ENCODE assay signal across 11 cellular contexts in the genomic region with DNA sequence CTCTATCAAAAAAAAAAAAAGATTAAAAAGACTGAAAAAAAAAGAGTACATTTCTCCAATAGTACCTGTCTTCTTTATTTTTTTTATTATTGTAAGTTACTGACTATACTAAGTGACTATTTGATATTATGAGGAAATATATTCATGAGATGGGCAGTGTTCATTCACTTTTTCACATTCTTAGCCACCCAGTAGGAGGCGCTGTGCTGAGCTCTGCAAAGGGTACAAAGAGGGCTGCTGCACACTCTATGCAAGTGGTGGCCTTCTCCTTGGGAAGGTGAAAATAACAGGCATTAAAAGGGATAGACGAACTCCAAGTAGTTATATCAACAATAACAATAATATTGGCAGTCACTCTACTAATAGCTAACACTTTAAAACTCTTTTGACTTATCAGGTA.
DNase-seq lines count a peak whose midpoint lies in the region; ATAC-seq and TF ChIP-seq lines count a peak whose summit lies in the region.
"Had no signal": no experiment of that assay in that cellular context is flagged by ENCODE, and none has a peak within 500 bp of the region (broad histone marks: within the 10 kb centered on the region; RNA-seq: fewer than 3 reads in every experiment).

No MANE protein-coding gene starts in this region.

- peaks cover 3% of the 10 kb centered on the region for H3K27me3 Mint-ChIP-seq in activated CD8-positive, alpha-beta T cell treated with anti-CD3 and anti-CD28 coated beads for 36 hours
- H3K27me3 Mint-ChIP-seq in activated CD8-positive, alpha-beta T cell treated with anti-CD3 and anti-CD28 coated beads, Interleukin-2, amount 10 ng/mL, durations not matched to agents 7 days and 5 days (ENCODE audit: low read depth) = no peaks in the 10 kb centered on the region

- H3K4me1 ChIP-seq in ascending aorta = no peaks in the 10 kb centered on the region

- no peaks in the 10 kb centered on the region for H3K9me3 Mint-ChIP-seq in activated CD8-positive, alpha-beta T cell treated with anti-CD3 and anti-CD28 coated beads for 36 hours
- no peaks in the 10 kb centered on the region for H3K9me3 Mint-ChIP-seq in activated CD8-positive, alpha-beta T cell treated with anti-CD3 and anti-CD28 coated beads, Interleukin-2, amount 10 ng/mL, durations not matched to agents 7 days and 5 days (ENCODE audit: insufficient read depth)

- H3K36me3 ChIP-seq in ascending aorta = no peaks in the 10 kb centered on the region

- H3K27ac Mint-ChIP-seq in activated CD8-positive, alpha-beta T cell treated with anti-CD3 and anti-CD28 coated beads for 36 hours = no peak overlapping the region
- H3K27ac Mint-ChIP-seq in activated CD8-positive, alpha-beta T cell treated with anti-CD3 and anti-CD28 coated beads, Interleukin-2, amount 10 ng/mL, durations not matched to agents 7 days and 5 days = no peak overlapping the region
- H3K27ac Mint-ChIP-seq: activated naive CD8-positive, alpha-beta T cell; natural killer cell had no signal

- TF ChIP-seq CTCF in activated CD8-positive, alpha-beta T cell treated with anti-CD3 and anti-CD28 coated beads for 36 hours (IDR thresholded peaks at IDR 0.05) = peak; percentile 32
- peak; percentile 47 for TF ChIP-seq CTCF in HFF-Myc (IDR thresholded peaks at IDR 0.05; ENCODE audit: low read depth, low read length, missing control alignments)
- peak; percentile 28 for TF ChIP-seq CTCF in VCaP (conservative IDR thresholded peaks at IDR 0.05)
- TF ChIP-seq CTCF in retinal pigment epithelial cell (conservative IDR thresholded peaks at IDR 0.05; ENCODE audit: low read depth, low read length) = peak; percentile 23
- no peak for TF ChIP-seq CTCF in ascending aorta (IDR thresholded peaks at IDR 0.05)

- H3K27me3 ChIP-seq in ascending aorta = no peaks in the 10 kb centered on the region

- CTCF ChIA-PET in activated CD8-positive, alpha-beta T cell treated with anti-CD3 and anti-CD28 coated beads for 36 hours (lab: Charles Lee) = interaction anchor here (1.0 to 1.4 kb wide), 3 partner anchors 9 to 41 kb away, joined by 3 to 4 read pairs (median 3); no protein-coding TSS in a partner anchor
- CTCF ChIA-PET in activated CD8-positive, alpha-beta T cell treated with anti-CD3 and anti-CD28 coated beads, Interleukin-2, amount 10 ng/mL, durations not matched to agents 7 days and 5 days (lab: Charles Lee) = interaction anchor here (1.4 kb wide), 1 partner anchor 10 kb away, joined by 3 read pairs; no protein-coding TSS in a partner anchor

- H3K4me1 Mint-ChIP-seq in activated CD8-positive, alpha-beta T cell treated with anti-CD3 and anti-CD28 coated beads for 36 hours (ENCODE audit: low read depth) = no peaks in the 10 kb centered on the region
- H3K4me1 Mint-ChIP-seq in activated CD8-positive, alpha-beta T cell treated with anti-CD3 and anti-CD28 coated beads, Interleukin-2, amount 10 ng/mL, durations not matched to agents 7 days and 5 days (ENCODE audit: low read depth) = no peaks in the 10 kb centered on the region
- H3K4me1 Mint-ChIP-seq: natural killer cell had no signal

- no peaks in the 10 kb centered on the region for H3K36me3 Mint-ChIP-seq in activated CD8-positive, alpha-beta T cell treated with anti-CD3 and anti-CD28 coated beads for 36 hours (ENCODE audit: low read depth)
- H3K36me3 Mint-ChIP-seq in activated CD8-positive, alpha-beta T cell treated with anti-CD3 and anti-CD28 coated beads, Interleukin-2, amount 10 ng/mL, durations not matched to agents 7 days and 5 days (ENCODE audit: low read depth) = no peaks in the 10 kb centered on the region
- H3K36me3 Mint-ChIP-seq: activated naive CD8-positive, alpha-beta T cell; natural killer cell had no signal

- peak; percentile 4 for DNase-seq in activated CD8-positive, alpha-beta T cell treated with anti-CD3 and anti-CD28 coated beads for 36 hours
- DNase-seq in activated CD8-positive, alpha-beta T cell treated with anti-CD3 and anti-CD28 coated beads, Interleukin-2, amount 10 ng/mL, durations not matched to agents 7 days and 5 days = no peak
- DNase-seq in HFF-Myc (ENCODE audit: extremely low read depth, low read depth) = no peak
- no peak for DNase-seq in retinal pigment epithelial cell (ENCODE audit: low read depth)
- no peak for DNase-seq in ascending aorta (ENCODE audit: low spot score in 2 of 2)
- DNase-seq: natural killer cell, NCI-H2029 treated with DMSO at 0.1 percent for 48 hours had no signal

- no peak overlapping the region for H3K4me3 ChIP-seq in HFF-Myc (replicated peaks; ENCODE audit: low read depth, low read length)
- H3K4me3 ChIP-seq in retinal pigment epithelial cell (ENCODE audit: low read length) = no peak overlapping the region
- H3K4me3 ChIP-seq in ascending aorta = no peak overlapping the region

- ATAC-seq in activated CD8-positive, alpha-beta T cell treated with anti-CD3 and anti-CD28 coated beads for 36 hours = no peak
- no peak for ATAC-seq in activated CD8-positive, alpha-beta T cell treated with anti-CD3 and anti-CD28 coated beads, Interleukin-2, amount 10 ng/mL, durations not matched to agents 7 days and 5 days
- ATAC-seq in GM18870 (IDR thresholded peaks at IDR 0.05; ENCODE audit: unreplicated experiment) (no peak), HG03457 (IDR thresholded peaks at IDR 0.05; ENCODE audit: unreplicated experiment) (no peak)
- ATAC-seq: natural killer cell had no signal

- intact Hi-C loops in activated CD8-positive, alpha-beta T cell treated with anti-CD3 and anti-CD28 coated beads for 36 hours (cut with micrococcal nuclease) = no loop called here
- intact Hi-C loops in ascending aorta (cut with DNase I) = no loop called here

- H3K27ac ChIP-seq in VCaP (no peak overlapping the region), ascending aorta (no peak overlapping the region)

- H3K9me3 ChIP-seq in ascending aorta = no peaks in the 10 kb centered on the region

- no peak overlapping the region for H3K4me3 Mint-ChIP-seq in activated CD8-positive, alpha-beta T cell treated with anti-CD3 and anti-CD28 coated beads for 36 hours
- H3K4me3 Mint-ChIP-seq in activated CD8-positive, alpha-beta T cell treated with anti-CD3 and anti-CD28 coated beads, Interleukin-2, amount 10 ng/mL, durations not matched to agents 7 days and 5 days = no peak overlapping the region
- H3K4me3 Mint-ChIP-seq: activated naive CD8-positive, alpha-beta T cell; natural killer cell had no signal

- POLR2A ChIA-PET in activated CD8-positive, alpha-beta T cell treated with anti-CD3 and anti-CD28 coated beads for 36 hours (lab: Charles Lee) = no interaction called here
- POLR2A ChIA-PET in activated CD8-positive, alpha-beta T cell treated with anti-CD3 and anti-CD28 coated beads, Interleukin-2, amount 10 ng/mL, durations not matched to agents 7 days and 5 days (lab: Charles Lee) = no interaction called here

Comparison
In these comparisons a context has a peak if more than half of its experiments do, and no peak if none do; other contexts are left out.
1. CTCF ChIP-seq: peak in activated CD8-positive, alpha-beta T cell treated with anti-CD3 and anti-CD28 coated beads for 36 hours (single experiment), HFF-Myc (single experiment), VCaP (single experiment) and retinal pigment epithelial cell (single experiment); none in ascending aorta (0 of 3).